12 cellular contexts compared by ENCODE assay signal in genomic region chr2:172097557-172098131, GRCh38. TPM values are rescaled to one million over a fixed set of nuclear protein-coding genes. Genes with fewer than 3 reads are reported as not detected.
A peak's percentile ranks its signal among the peaks of the same experiment; 100 is the strongest.
DNase-seq lines count a peak whose midpoint lies in the region; TF ChIP-seq lines count a peak whose summit lies in the region.
"Had no signal": no experiment of that assay in that cellular context is flagged by ENCODE, and none has a peak within 500 bp of the region (broad histone marks: within the 10 kb centered on the region; RNA-seq: fewer than 3 reads in every experiment).

No MANE protein-coding gene starts in this region.

- H3K9me2 ChIP-seq in hepatocyte (replicated peaks; ENCODE audit: insufficient read depth) = no peaks in the 10 kb centered on the region

- H3K27ac ChIP-seq in ACC112 (ENCODE audit: low read depth, low read length) = peak overlapping the region; percentile 96
- H3K27ac ChIP-seq in hepatocyte = no peak overlapping the region
- H3K27ac ChIP-seq in caudate nucleus (ENCODE audit: low read depth, low read length) = no peak overlapping the region
- H3K27ac ChIP-seq: HL-60, pancreas, WERI-Rb-1 had no signal

- 36% methylated on average over 9 of the region's 9 CpGs for WGBS in hepatocyte (ENCODE audit: low lambda C conversion rate, missing lambda C conversion rate)

- TF ChIP-seq CTCF in hepatocyte (IDR thresholded peaks at IDR 0.05; ENCODE audit: poor library complexity) = no peak

- no peaks in the 10 kb centered on the region for H3K9me3 ChIP-seq in hepatocyte (ENCODE audit: low read depth)
- H3K9me3 ChIP-seq: pancreas had no signal

- no peak overlapping the region for H2AFZ ChIP-seq in ACC112 (ENCODE audit: low read length, unreplicated experiment)
- no peak overlapping the region for H2AFZ ChIP-seq in hepatocyte

- H3K36me3 ChIP-seq in ACC112 (ENCODE audit: insufficient read depth, low read length) = no peaks in the 10 kb centered on the region
- H3K36me3 ChIP-seq in hepatocyte (replicated peaks; ENCODE audit: insufficient read depth, low read depth) = no peaks in the 10 kb centered on the region
- H3K36me3 ChIP-seq: brain microvascular endothelial cell, pancreas, WERI-Rb-1 had no signal

- H3K4me1 ChIP-seq in ACC112 (ENCODE audit: control insufficient read depth, insufficient read depth, low read length, unreplicated experiment) (peaks cover 28% of the 10 kb centered on the region), hepatocyte (ENCODE audit: insufficient read depth) (peaks cover 63% of the 10 kb centered on the region)

- H3K79me2 ChIP-seq in ACC112 (ENCODE audit: control insufficient read depth, insufficient read depth, low read length, unreplicated experiment) (peaks cover 16% of the 10 kb centered on the region), hepatocyte (no peaks in the 10 kb centered on the region)

- DNase-seq in DMS 273 treated with DMSO at 0.1 percent for 48 hours (lab: John Stamatoyannopoulos, UW) = peak; percentile 29
- peak; percentile 40 for DNase-seq in NCI-H69 (lab: John Stamatoyannopoulos, UW)
- DNase-seq in hepatocyte (ENCODE audit: low spot score) = no peak
- DNase-seq in NCI-H2107 treated with DMSO at 0.1 percent for 48 hours (lab: John Stamatoyannopoulos, UW; ENCODE audit: unreplicated experiment) = no peak
- DNase-seq in caudate nucleus (lab: John Stamatoyannopoulos, UW) = no peak
- DNase-seq in hypothalamus (lab: John Stamatoyannopoulos, UW) = no peak
- no peak for DNase-seq in KBM-7
- DNase-seq: brain microvascular endothelial cell, WERI-Rb-1 had no signal

- no peaks in the 10 kb centered on the region for H4K20me1 ChIP-seq in hepatocyte (ENCODE audit: insufficient read depth, poor library complexity, severe bottlenecking)

- H3K4me3 ChIP-seq in ACC112 (ENCODE audit: low read depth, low read length) (peak overlapping the region; percentile 83), hepatocyte (no peak overlapping the region)

- H3K27me3 ChIP-seq in ACC112 (ENCODE audit: insufficient read depth, low read length) (no peaks in the 10 kb centered on the region), hepatocyte (peaks cover 97% of the 10 kb centered on the region)

- in situ Hi-C loops in KBM-7 (cut with MboI; ENCODE audit: low pct_unique_long_range_greater_than_20kb, low sequenced_read_pairs) = no loop called here

- peak overlapping the region; percentile 93 for H3K4me2 ChIP-seq in hepatocyte

RNA-seq across cellular contexts. Expression of gene DLX2, which starts 5.1 kb away (rescaled TPM):
- 0.04 and 0.37 TPM in 2 replicates for total RNA-seq in hepatocyte
- polyA plus RNA-seq in hepatocyte = 1.2 and 2.8 TPM in 2 replicates
- total RNA-seq: pancreas had no signal
- polyA plus RNA-seq: pancreas had no signal

RNA-seq across cellular contexts. Expression of gene DLX1, which starts 12.3 kb away (rescaled TPM):
- not detected in 2 replicates for total RNA-seq in hepatocyte
- 0.44 TPM in 1 of 2 replicates, not detected in the other for polyA plus RNA-seq in hepatocyte

Comparison
In these comparisons a context has a peak if more than half of its experiments do, and no peak if none do; other contexts are left out.
1. DNase-seq: peak in DMS 273 treated with DMSO at 0.1 percent for 48 hours (single experiment) and NCI-H69 (single experiment); none in hepatocyte (single experiment), NCI-H2107 treated with DMSO at 0.1 percent for 48 hours (single experiment), caudate nucleus (0 of 61), hypothalamus (0 of 51) and KBM-7 (single experiment).